Comparison of ENCODE assay signal across 12 cellular contexts in the genomic region with DNA sequence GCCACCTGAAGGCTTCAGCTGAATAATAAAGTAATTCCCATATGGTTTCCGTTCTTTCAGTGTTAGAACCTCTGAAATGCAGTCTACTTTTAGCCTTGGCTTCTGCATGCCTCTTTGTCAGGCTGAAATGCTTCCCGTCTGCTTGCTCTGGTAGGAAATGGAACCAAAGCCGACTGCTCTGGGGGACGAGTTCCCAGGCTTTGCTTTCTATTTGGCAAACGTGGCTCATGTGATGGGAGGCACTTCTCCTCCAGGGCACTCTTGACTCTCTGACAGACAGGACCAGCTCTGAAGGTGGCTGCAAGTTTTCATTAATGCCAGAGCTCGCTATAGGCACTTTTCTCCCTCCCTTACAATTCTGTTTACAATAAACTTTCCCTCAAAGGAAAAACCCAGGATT.
A peak's percentile ranks its signal among the peaks of the same experiment; 100 is the strongest.
DNase-seq lines count a peak whose midpoint lies in the region; ATAC-seq, FAIRE-seq and TF ChIP-seq lines count a peak whose summit lies in the region.
"Had no signal": no experiment of that assay in that cellular context is flagged by ENCODE, and none has a peak within 500 bp of the region (broad histone marks: within the 10 kb centered on the region; RNA-seq: fewer than 3 reads in every experiment).

No MANE protein-coding gene starts in this region.

- no peaks in the 10 kb centered on the region for H3K27me3 ChIP-seq in vagina

- H3K4me1 Mint-ChIP-seq in activated T-cell treated with anti-CD3 and anti-CD28 coated beads, Interleukin-2, amount 50 U/mL, for 72 hours (ENCODE audit: low read depth), result peaks cover 45% of the 10 kb centered on the region
- H3K4me1 Mint-ChIP-seq: naive thymus-derived CD8-positive, alpha-beta T cell had no signal

- H3K27ac ChIP-seq in vagina, result peak overlapping the region; percentile 53

- DNase-seq in NCI-H510A treated with DMSO at 0.1 percent for 48 hours (lab: John Stamatoyannopoulos, UW) (peak; percentile 11), NCI-H510A (lab: John Stamatoyannopoulos, UW) (no peak), fibroblast of gingiva (ENCODE audit: low read depth) (peak; percentile 46), mucosa of gallbladder (ENCODE audit: low spot score) (peak; percentile 40), vagina (ENCODE audit: extremely low spot score in 2 of 2) (no peak), SKM-1 treated with dmso at 0.1 percent for 144 hours (lab: John Stamatoyannopoulos, UW; ENCODE audit: unreplicated experiment) (no peak), GM12892 (ENCODE audit: insufficient read length) (no peak)
- no peak for DNase-seq in activated T-cell treated with anti-CD3 and anti-CD28 coated beads, Interleukin-2, amount 50 U/mL, for 72 hours
- DNase-seq: activated T-cell treated with anti-CD3 and anti-CD28 coated beads, Interleukin-2, amount 50 U/mL, for 24 hours; NCI-H2029 had no signal

- H3K4me3 Mint-ChIP-seq in activated T-cell treated with anti-CD3 and anti-CD28 coated beads, Interleukin-2, amount 50 U/mL, for 72 hours, result no peak overlapping the region
- H3K4me3 Mint-ChIP-seq: activated T-cell treated with anti-CD3 and anti-CD28 coated beads, Interleukin-2, amount 50 U/mL, for 24 hours; naive thymus-derived CD8-positive, alpha-beta T cell had no signal

- H3K9me3 Mint-ChIP-seq in activated T-cell treated with anti-CD3 and anti-CD28 coated beads, Interleukin-2, amount 50 U/mL, for 72 hours, result no peaks in the 10 kb centered on the region
- H3K9me3 Mint-ChIP-seq: naive thymus-derived CD8-positive, alpha-beta T cell had no signal

- no peaks in the 10 kb centered on the region for H3K36me3 ChIP-seq in vagina

- intact Hi-C loops in vagina (cut with DNase I), result no loop called here

- H3K36me3 Mint-ChIP-seq in activated T-cell treated with anti-CD3 and anti-CD28 coated beads, Interleukin-2, amount 50 U/mL, for 72 hours (ENCODE audit: insufficient read depth in 2 of 2), result peaks cover 0 to 3% of the 10 kb centered on the region in 2 donors

- peaks cover 17% of the 10 kb centered on the region for H3K27me3 Mint-ChIP-seq in activated T-cell treated with anti-CD3 and anti-CD28 coated beads, Interleukin-2, amount 50 U/mL, for 72 hours (ENCODE audit: low read depth)
- H3K27me3 Mint-ChIP-seq: activated T-cell treated with anti-CD3 and anti-CD28 coated beads, Interleukin-2, amount 50 U/mL, for 24 hours; naive thymus-derived CD8-positive, alpha-beta T cell had no signal

- no peak for ATAC-seq in activated T-cell treated with anti-CD3 and anti-CD28 coated beads, Interleukin-2, amount 50 U/mL, for 72 hours (replicated peaks in 1 of 2)
- ATAC-seq: naive thymus-derived CD8-positive, alpha-beta T cell had no signal

- TF ChIP-seq CTCF in vagina (IDR thresholded peaks at IDR 0.05), result no peak

- H3K4me3 ChIP-seq in vagina, result peak overlapping the region; percentile 17 to 35

- TF ChIP-seq POLR2A in vagina (IDR thresholded peaks at IDR 0.05) (no peak), GM12892 (IDR thresholded peaks at IDR 0.05; ENCODE audit: low read depth, low read length) (no peak; the same call in 1 of the 2 replicates)

- FAIRE-seq in GM12892 (lab: Jason Lieb, UNC), result no peak
- FAIRE-seq: A204.1 had no signal

- no peaks in the 10 kb centered on the region for H3K9me3 ChIP-seq in vagina

- peaks cover 51% of the 10 kb centered on the region for H3K4me1 ChIP-seq in vagina

- no peak overlapping the region for H3K27ac Mint-ChIP-seq in activated T-cell treated with anti-CD3 and anti-CD28 coated beads, Interleukin-2, amount 50 U/mL, for 72 hours
- H3K27ac Mint-ChIP-seq: activated T-cell treated with anti-CD3 and anti-CD28 coated beads, Interleukin-2, amount 50 U/mL, for 24 hours had no signal

Comparison
In these comparisons a context has a peak if more than half of its experiments do, and no peak if none do; other contexts are left out.
1. DNase-seq: peak in NCI-H510A treated with DMSO at 0.1 percent for 48 hours (single experiment), fibroblast of gingiva (single experiment) and mucosa of gallbladder (single experiment); none in NCI-H510A (single experiment), vagina (0 of 2), activated T-cell treated with anti-CD3 and anti-CD28 coated beads, Interleukin-2, amount 50 U/mL, for 72 hours (0 of 2), SKM-1 treated with dmso at 0.1 percent for 144 hours (single experiment) and GM12892 (single experiment).